1 cellular context compared by ENCODE assay signal in the genomic region with DNA sequence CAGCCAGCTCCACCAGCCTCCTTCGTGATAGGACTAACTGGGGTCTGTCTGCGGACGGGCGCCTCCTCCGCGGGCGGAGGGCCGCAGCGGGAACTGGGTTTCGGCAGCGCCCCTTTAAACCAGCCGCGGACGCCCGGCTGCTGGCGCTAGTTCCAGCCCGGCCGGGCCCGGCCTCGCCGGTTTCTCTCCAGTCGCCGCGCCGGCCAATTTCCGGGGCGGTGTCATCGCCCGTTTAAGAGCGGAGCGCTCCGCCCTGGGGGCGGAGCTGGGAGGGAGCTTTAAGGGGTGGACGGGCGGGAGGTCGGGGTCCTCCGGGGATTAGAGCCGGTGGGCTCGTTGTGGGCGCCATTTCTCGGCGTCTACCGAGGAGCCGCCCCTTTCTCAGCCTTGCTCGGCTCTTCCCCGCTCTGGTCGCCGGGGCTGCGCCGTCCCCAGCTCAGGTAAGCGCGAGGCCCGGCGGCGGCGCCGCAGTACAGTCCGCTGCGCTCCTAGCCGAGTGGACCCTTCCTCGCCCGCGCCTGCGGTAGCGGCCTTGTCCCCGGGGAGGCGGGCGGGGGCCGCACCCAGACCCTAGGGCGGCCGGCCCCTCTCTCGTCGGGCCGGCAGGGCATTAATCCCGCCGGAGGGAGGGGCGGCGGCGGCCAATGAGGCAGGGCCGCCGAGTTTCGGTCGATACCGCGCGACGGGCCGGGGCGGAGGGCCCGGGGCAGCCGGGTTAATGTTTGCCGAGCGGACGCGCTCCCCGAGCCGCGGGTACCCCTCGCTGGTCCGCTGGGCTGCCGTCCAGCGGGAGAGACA.
A peak's percentile ranks its signal among the peaks of the same experiment; 100 is the strongest.
TF ChIP-seq lines count a peak whose summit lies in the region.

Gene EPB41L5, plus strand, starts transcription at position 307 of the 798 bp plus-strand sequence. CDS start 6,008 bp downstream, outside the sequence.

TF ChIP-seq in HepG2, 621 proteins besides CTCF, POLR2A, EP300 and RAD21 (continued from another document and continues in another):
- TF ChIP-seq, protein P1, sequence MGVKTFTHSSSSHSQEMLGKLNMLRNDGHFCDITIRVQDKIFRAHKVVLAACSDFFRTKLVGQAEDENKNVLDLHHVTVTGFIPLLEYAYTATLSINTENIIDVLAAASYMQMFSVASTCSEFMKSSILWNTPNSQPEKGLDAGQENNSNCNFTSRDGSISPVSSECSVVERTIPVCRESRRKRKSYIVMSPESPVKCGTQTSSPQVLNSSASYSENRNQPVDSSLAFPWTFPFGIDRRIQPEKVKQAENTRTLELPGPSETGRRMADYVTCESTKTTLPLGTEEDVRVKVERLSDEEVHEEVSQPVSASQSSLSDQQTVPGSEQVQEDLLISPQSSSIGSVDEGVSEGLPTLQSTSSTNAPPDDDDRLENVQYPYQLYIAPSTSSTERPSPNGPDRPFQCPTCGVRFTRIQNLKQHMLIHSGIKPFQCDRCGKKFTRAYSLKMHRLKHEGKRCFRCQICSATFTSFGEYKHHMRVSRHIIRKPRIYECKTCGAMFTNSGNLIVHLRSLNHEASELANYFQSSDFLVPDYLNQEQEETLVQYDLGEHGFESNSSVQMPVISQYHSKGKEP (CRISPR knock-in tag; IDR thresholded peaks at IDR 0.05): 0 out of 2 replicates have a peak, but pooled peaks have one; percentile 1
- TF ChIP-seq TBX2 (CRISPR knock-in tag; IDR thresholded peaks at IDR 0.05; ENCODE audit: borderline replicate concordance) (peak; percentile 89), ZNF263 (CRISPR knock-in tag; IDR thresholded peaks at IDR 0.05) (0 out of 2 replicates have a peak, but pooled peaks have one; percentile 35), SATB2 (CRISPR knock-in tag; IDR thresholded peaks at IDR 0.05) (peak; percentile 29; the same call in 1 of the 2 replicates), ZFY (CRISPR knock-in tag; IDR thresholded peaks at IDR 0.05) (peak; percentile 99), CREB1 (IDR thresholded peaks at IDR 0.05) (no peak), CREB1 (CRISPR knock-in tag; IDR thresholded peaks at IDR 0.05) (no peak), TEAD2 (CRISPR knock-in tag; IDR thresholded peaks at IDR 0.05) (peak; percentile 87; the same call in 1 of the 2 replicates), ATAD3A (CRISPR knock-in tag; IDR thresholded peaks at IDR 0.05) (no peak), ZNF598 (CRISPR knock-in tag; IDR thresholded peaks at IDR 0.05; ENCODE audit: borderline replicate concordance) (peak; percentile 96), NFAT5 (CRISPR knock-in tag; IDR thresholded peaks at IDR 0.05) (peak; percentile 74), HDAC6 (IDR thresholded peaks at IDR 0.05; ENCODE audit: low read depth, low read length) (no peak), ZNF382 (CRISPR knock-in tag; IDR thresholded peaks at IDR 0.05; ENCODE audit: borderline replicate concordance) (no peak), FIP1L1 (IDR thresholded peaks at IDR 0.05; ENCODE audit: borderline replicate concordance, insufficient read depth, low read depth, low read length) (no peak), U2AF2 (IDR thresholded peaks at IDR 0.05; ENCODE audit: low read depth, low read length) (no peak), ZNF557 (CRISPR knock-in tag; IDR thresholded peaks at IDR 0.05) (no peak), PTBP1 (IDR thresholded peaks at IDR 0.05; ENCODE audit: low read depth, low read length, poor library complexity, severe bottlenecking) (peak; percentile 70), NR3C1 (CRISPR knock-in tag; IDR thresholded peaks at IDR 0.05) (no peak), ZNF883 (CRISPR knock-in tag; IDR thresholded peaks at IDR 0.05; ENCODE audit: not compliant biosample characterization) (peak; percentile 95), HOXA5 (CRISPR knock-in tag; IDR thresholded peaks at IDR 0.05) (peak; percentile 93), BRD4 (CRISPR knock-in tag; IDR thresholded peaks at IDR 0.05) (no peak; the same call in 1 of the 2 replicates), SP4 (CRISPR knock-in tag; IDR thresholded peaks at IDR 0.05) (peak; percentile 94), ZNF414 (CRISPR knock-in tag; IDR thresholded peaks at IDR 0.05) (peak; percentile 22), ZNF879 (CRISPR knock-in tag; IDR thresholded peaks at IDR 0.05) (peak; percentile 87), ZNF251 (CRISPR knock-in tag; IDR thresholded peaks at IDR 0.05) (no peak), ZNF749 (CRISPR knock-in tag; IDR thresholded peaks at IDR 0.05; ENCODE audit: borderline replicate concordance) (peak; percentile 98), DMTF1 (CRISPR knock-in tag; IDR thresholded peaks at IDR 0.05) (no peak), SSRP1 (CRISPR knock-in tag; IDR thresholded peaks at IDR 0.05) (no peak), TP53 (CRISPR knock-in tag; conservative IDR thresholded peaks at IDR 0.05) (peak; percentile 77), AGO1 (IDR thresholded peaks at IDR 0.05; ENCODE audit: low read depth, low read length, poor library complexity, severe bottlenecking) (peak; percentile 56), ZNF160 (CRISPR knock-in tag; IDR thresholded peaks at IDR 0.05) (peak; percentile 56; the same call in 1 of the 2 replicates), ZNF20 (CRISPR knock-in tag; IDR thresholded peaks at IDR 0.05) (peak; percentile 89; the same call in 1 of the 2 replicates), NFYC (CRISPR knock-in tag; IDR thresholded peaks at IDR 0.05) (peak; percentile 62), ARHGAP35 (CRISPR knock-in tag; IDR thresholded peaks at IDR 0.05; ENCODE audit: borderline replicate concordance) (peak; percentile 79), MTA1 (CRISPR knock-in tag; IDR thresholded peaks at IDR 0.05; ENCODE audit: borderline replicate concordance) (peak; percentile 94), FOXP1 (IDR thresholded peaks at IDR 0.05) (no peak), FOXP1 (CRISPR knock-in tag; IDR thresholded peaks at IDR 0.05) (no peak), ELK4 (CRISPR knock-in tag; IDR thresholded peaks at IDR 0.05; ENCODE audit: borderline replicate concordance) (no peak), FLYWCH1 (CRISPR knock-in tag; IDR thresholded peaks at IDR 0.05) (peak; percentile 86; the same call in 1 of the 2 replicates)
- TF ChIP-seq, protein P2, sequence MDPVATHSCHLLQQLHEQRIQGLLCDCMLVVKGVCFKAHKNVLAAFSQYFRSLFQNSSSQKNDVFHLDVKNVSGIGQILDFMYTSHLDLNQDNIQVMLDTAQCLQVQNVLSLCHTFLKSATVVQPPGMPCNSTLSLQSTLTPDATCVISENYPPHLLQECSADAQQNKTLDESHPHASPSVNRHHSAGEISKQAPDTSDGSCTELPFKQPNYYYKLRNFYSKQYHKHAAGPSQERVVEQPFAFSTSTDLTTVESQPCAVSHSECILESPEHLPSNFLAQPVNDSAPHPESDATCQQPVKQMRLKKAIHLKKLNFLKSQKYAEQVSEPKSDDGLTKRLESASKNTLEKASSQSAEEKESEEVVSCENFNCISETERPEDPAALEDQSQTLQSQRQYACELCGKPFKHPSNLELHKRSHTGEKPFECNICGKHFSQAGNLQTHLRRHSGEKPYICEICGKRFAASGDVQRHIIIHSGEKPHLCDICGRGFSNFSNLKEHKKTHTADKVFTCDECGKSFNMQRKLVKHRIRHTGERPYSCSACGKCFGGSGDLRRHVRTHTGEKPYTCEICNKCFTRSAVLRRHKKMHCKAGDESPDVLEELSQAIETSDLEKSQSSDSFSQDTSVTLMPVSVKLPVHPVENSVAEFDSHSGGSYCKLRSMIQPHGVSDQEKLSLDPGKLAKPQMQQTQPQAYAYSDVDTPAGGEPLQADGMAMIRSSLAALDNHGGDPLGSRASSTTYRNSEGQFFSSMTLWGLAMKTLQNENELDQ (CRISPR knock-in tag; IDR thresholded peaks at IDR 0.05; ENCODE audit: borderline replicate concordance): no peak
- TF ChIP-seq, protein P3, sequence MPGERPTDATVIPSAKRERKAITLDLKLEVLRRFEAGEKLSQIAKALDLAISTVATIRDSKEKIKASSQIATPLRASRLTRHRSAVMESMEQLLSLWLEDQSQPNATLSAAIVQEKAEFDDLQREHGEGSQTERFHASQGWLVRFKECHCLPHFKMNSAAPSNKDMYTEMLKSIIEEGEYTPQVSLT (CRISPR knock-in tag; IDR thresholded peaks at IDR 0.05; ENCODE audit: borderline replicate concordance, low read depth): no peak
- TF ChIP-seq, protein P4, sequence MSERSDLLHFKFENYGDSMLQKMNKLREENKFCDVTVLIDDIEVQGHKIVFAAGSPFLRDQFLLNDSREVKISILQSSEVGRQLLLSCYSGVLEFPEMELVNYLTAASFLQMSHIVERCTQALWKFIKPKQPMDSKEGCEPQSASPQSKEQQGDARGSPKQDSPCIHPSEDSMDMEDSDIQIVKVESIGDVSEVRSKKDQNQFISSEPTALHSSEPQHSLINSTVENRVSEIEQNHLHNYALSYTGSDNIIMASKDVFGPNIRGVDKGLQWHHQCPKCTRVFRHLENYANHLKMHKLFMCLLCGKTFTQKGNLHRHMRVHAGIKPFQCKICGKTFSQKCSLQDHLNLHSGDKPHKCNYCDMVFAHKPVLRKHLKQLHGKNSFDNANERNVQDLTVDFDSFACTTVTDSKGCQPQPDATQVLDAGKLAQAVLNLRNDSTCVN (CRISPR knock-in tag; IDR thresholded peaks at IDR 0.05; ENCODE audit: borderline replicate concordance): no peak
- TF ChIP-seq, protein P5, sequence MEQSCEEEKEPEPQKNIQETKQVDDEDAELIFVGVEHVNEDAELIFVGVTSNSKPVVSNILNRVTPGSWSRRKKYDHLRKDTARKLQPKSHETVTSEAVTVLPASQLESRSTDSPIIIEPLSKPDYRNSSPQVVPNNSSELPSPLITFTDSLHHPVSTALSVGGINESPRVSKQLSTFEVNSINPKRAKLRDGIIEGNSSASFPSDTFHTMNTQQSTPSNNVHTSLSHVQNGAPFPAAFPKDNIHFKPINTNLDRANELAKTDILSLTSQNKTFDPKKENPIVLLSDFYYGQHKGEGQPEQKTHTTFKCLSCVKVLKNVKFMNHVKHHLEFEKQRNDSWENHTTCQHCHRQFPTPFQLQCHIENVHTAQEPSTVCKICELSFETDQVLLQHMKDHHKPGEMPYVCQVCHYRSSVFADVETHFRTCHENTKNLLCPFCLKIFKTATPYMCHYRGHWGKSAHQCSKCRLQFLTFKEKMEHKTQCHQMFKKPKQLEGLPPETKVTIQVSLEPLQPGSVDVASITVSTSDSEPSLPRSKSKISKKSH (CRISPR knock-in tag; IDR thresholded peaks at IDR 0.05; ENCODE audit: borderline replicate concordance): peak; percentile 93
